ENCODE assay signal across 1 cellular context in genomic region chr6:26329763-26330511, GRCh38.
TF ChIP-seq lines count a peak whose summit lies in the region.

No MANE protein-coding gene starts in this region.

TF ChIP-seq in GM12878, 131 proteins besides CTCF, POLR2A, EP300 and RAD21 (continued from another document and continues in another):
- no peak for TF ChIP-seq E2F8 (IDR thresholded peaks at IDR 0.05; ENCODE audit: low read depth, partially characterized antibody)
- TF ChIP-seq JUNB (IDR thresholded peaks at IDR 0.05): 0 out of 2 replicates have a peak, but pooled peaks have one; percentile 20
- no peak for TF ChIP-seq RFX5 (IDR thresholded peaks at IDR 0.05; ENCODE audit: low read depth, low read length)
- no peak for TF ChIP-seq TCF3 (IDR thresholded peaks at IDR 0.05; ENCODE audit: borderline replicate concordance, insufficient read depth, low read depth, low read length)
- no peak for TF ChIP-seq SUZ12 (IDR thresholded peaks at IDR 0.05; ENCODE audit: unreplicated experiment)
- TF ChIP-seq ETV6 (conservative IDR thresholded peaks at IDR 0.05 in 1 of 2, IDR thresholded peaks at IDR 0.05 in 1 of 2; ENCODE audit: borderline replicate concordance in 1 of 2, low read depth in 1 of 2): peak in 1 of 2 experiments; percentile 12; a peak in 1 of 4 replicates
- TF ChIP-seq ELK1 (IDR thresholded peaks at IDR 0.05; ENCODE audit: low read depth, low read length): no peak
- no peak for TF ChIP-seq REST (IDR thresholded peaks at IDR 0.05; ENCODE audit: low read depth, low read length)
- no peak for TF ChIP-seq SMAD5 (IDR thresholded peaks at IDR 0.05; ENCODE audit: low read depth)
- no peak for TF ChIP-seq NBN (IDR thresholded peaks at IDR 0.05)
- TF ChIP-seq ZNF384 (IDR thresholded peaks at IDR 0.05; ENCODE audit: borderline replicate concordance, low read depth, low read length): peak; percentile 84
- no peak for TF ChIP-seq CHD2 (IDR thresholded peaks at IDR 0.05; ENCODE audit: borderline replicate concordance, low read depth, low read length)
- TF ChIP-seq IRF3 (IDR thresholded peaks at IDR 0.05): no peak
- no peak for TF ChIP-seq ZBTB4 (CRISPR knock-in tag; IDR thresholded peaks at IDR 0.05)
- peak; percentile 93 for TF ChIP-seq SREBF2 (IDR thresholded peaks at IDR 0.05; ENCODE audit: low read length)
- peak; percentile 35; the same call in 1 of the 2 replicates for TF ChIP-seq PML (IDR thresholded peaks at IDR 0.05; ENCODE audit: low read length)
- peak; percentile 31; the same call in 1 of the 2 replicates for TF ChIP-seq NR2F1 (conservative IDR thresholded peaks at IDR 0.05)
- TF ChIP-seq TCF12 (IDR thresholded peaks at IDR 0.05; ENCODE audit: low read depth, low read length): 0 out of 2 replicates have a peak, but pooled peaks have one; percentile 21
- TF ChIP-seq ATF7 (IDR thresholded peaks at IDR 0.05; ENCODE audit: low read depth): peak; percentile 59
- no peak for TF ChIP-seq ZBTB33 (IDR thresholded peaks at IDR 0.05)
- no peak for TF ChIP-seq CHD1 (IDR thresholded peaks at IDR 0.05; ENCODE audit: low read depth, low read length)
- TF ChIP-seq RCOR1 (conservative IDR thresholded peaks at IDR 0.05; ENCODE audit: low read depth, low read length): 0 out of 2 replicates have a peak, but pooled peaks have one; percentile 69
- no peak for TF ChIP-seq CUX1 (IDR thresholded peaks at IDR 0.05; ENCODE audit: insufficient replicate concordance, low read depth, low read length)
- TF ChIP-seq SP1 (IDR thresholded peaks at IDR 0.05; ENCODE audit: low read depth, low read length): no peak
- TF ChIP-seq PAX5 (IDR thresholded peaks at IDR 0.05; ENCODE audit: borderline replicate concordance, low read depth, low read length): no peak
- TF ChIP-seq IRF4 (IDR thresholded peaks at IDR 0.05; ENCODE audit: low read depth, low read length): 0 out of 2 replicates have a peak, but pooled peaks have one; percentile 35
- 0 out of 2 replicates have a peak, but pooled peaks have one; percentile 25 for TF ChIP-seq YY1 (IDR thresholded peaks at IDR 0.05; ENCODE audit: low read depth, low read length)
- TF ChIP-seq GABPA (IDR thresholded peaks at IDR 0.05; ENCODE audit: low read depth): 0 out of 2 replicates have a peak, but pooled peaks have one; percentile 48
- TF ChIP-seq WRNIP1 (IDR thresholded peaks at IDR 0.05; ENCODE audit: borderline replicate concordance, low read depth, low read length): no peak
- no peak for TF ChIP-seq ATF3 (IDR thresholded peaks at IDR 0.05; ENCODE audit: borderline replicate concordance, extremely low read depth, low read depth, low read length)
- TF ChIP-seq MTA3 (IDR thresholded peaks at IDR 0.05; ENCODE audit: borderline replicate concordance, low read length): no peak
- TF ChIP-seq CREM (IDR thresholded peaks at IDR 0.05; ENCODE audit: low read depth): peak; percentile 60; the same call in 1 of the 2 replicates
- no peak for TF ChIP-seq CBX3 (IDR thresholded peaks at IDR 0.05; ENCODE audit: borderline replicate concordance, low read depth)
- TF ChIP-seq IKZF1 (conservative IDR thresholded peaks at IDR 0.05): peak; percentile 42; the same call in 1 of the 2 replicates
- TF ChIP-seq ZNF622 (IDR thresholded peaks at IDR 0.05): no peak
- peak; percentile 97 for TF ChIP-seq ZSCAN29 (IDR thresholded peaks at IDR 0.05)
- no peak for TF ChIP-seq CEBPB (IDR thresholded peaks at IDR 0.05; ENCODE audit: borderline replicate concordance in 1 of 2, low read depth in 2 of 2, low read length in 2 of 2)
- 0 out of 2 replicates have a peak, but pooled peaks have one; percentile 41 for TF ChIP-seq MLLT1 (IDR thresholded peaks at IDR 0.05)
